19 cellular contexts compared by ENCODE assay signal in genomic region chr2:30428827-30429461, GRCh38. TPM values are rescaled to one million over a fixed set of nuclear protein-coding genes. Genes with fewer than 3 reads are reported as not detected.
DNase-seq lines count a peak whose midpoint lies in the region; ATAC-seq and TF ChIP-seq lines count a peak whose summit lies in the region.
"Had no signal": no experiment of that assay in that cellular context is flagged by ENCODE, and none has a peak within 500 bp of the region (broad histone marks: within the 10 kb centered on the region; RNA-seq: fewer than 3 reads in every experiment).

No MANE protein-coding gene starts in this region.

- ATAC-seq in T-cell (replicated peaks in 1 of 4): no peak
- ATAC-seq: GM12878; sciatic nerve; stimulated activated naive B cell treated with anti-CD40 and anti-IgM and Interleukin-4, amounts not matched to agents 10 μg/mL and 1 μg/mL and 100 μg/mL, for 72 hours had no signal

- intact Hi-C loops in dorsolateral prefrontal cortex (cut with DNase I): no loop called here

- 78% methylated on average over 3 of the region's 3 CpGs for WGBS in hepatocyte (ENCODE audit: low lambda C conversion rate, missing lambda C conversion rate)

- H4K20me1 ChIP-seq in hepatocyte (ENCODE audit: insufficient read depth, poor library complexity, severe bottlenecking): no peaks in the 10 kb centered on the region

- no peaks in the 10 kb centered on the region for H3K27me3 Mint-ChIP-seq in activated naive CD4-positive, alpha-beta T cell treated with anti-CD3 and anti-CD28 coated beads, Interleukin-2, amount 50 U/mL, for 24 hours
- H3K27me3 Mint-ChIP-seq in T-cell: no peaks in the 10 kb centered on the region
- H3K27me3 Mint-ChIP-seq in stimulated activated naive CD8-positive, alpha-beta T cell treated with anti-CD3 and anti-CD28 coated beads, Interleukin-15, Interleukin-2, amounts not matched to agents 100 ng/mL and 50 ng/mL, for 24 hours: no peaks in the 10 kb centered on the region
- H3K27me3 Mint-ChIP-seq: stimulated activated naive B cell treated with anti-CD40 and anti-IgM and Interleukin-4, amounts not matched to agents 10 μg/mL and 1 μg/mL and 100 μg/mL, for 72 hours had no signal

- no peak overlapping the region for H3K4me3 ChIP-seq in hepatocyte
- H3K4me3 ChIP-seq in dorsolateral prefrontal cortex: no peak overlapping the region
- H3K4me3 ChIP-seq: esophagus squamous epithelium, GM12878, GM23248, thyroid gland had no signal

- no peak for TF ChIP-seq CTCF in hepatocyte (IDR thresholded peaks at IDR 0.05; ENCODE audit: poor library complexity)
- no peak for TF ChIP-seq CTCF in dorsolateral prefrontal cortex (IDR thresholded peaks at IDR 0.05 in 54 of 56, conservative IDR thresholded peaks at IDR 0.05 in 2 of 56; ENCODE audit: low read depth in 1 of 56, partially characterized antibody in 56 of 56)

- H3K4me2 ChIP-seq in hepatocyte: no peak overlapping the region

- POLR2A ChIA-PET in T-cell (lab: Charles Lee): interaction anchor here in 1 of 2 donors (0.6 to 1.0 kb wide), 8 partner anchors 9 to 1730 kb away, joined by 3 to 10 read pairs (median 4); partner anchors contain the start of gene LBH

- no peaks in the 10 kb centered on the region for H3K9me2 ChIP-seq in hepatocyte (replicated peaks; ENCODE audit: insufficient read depth)

- no peaks in the 10 kb centered on the region for H3K79me2 ChIP-seq in hepatocyte
- H3K79me2 ChIP-seq: parathyroid adenoma had no signal

- no peak for DNase-seq in activated naive CD4-positive, alpha-beta T cell (lab: John Stamatoyannopoulos, UW)
- DNase-seq in T-cell (no peak), hepatocyte (ENCODE audit: low spot score) (no peak), nucleus accumbens (lab: John Stamatoyannopoulos, UW) (no peak), dorsolateral prefrontal cortex (no peak)
- DNase-seq: activated gamma-delta T cell; effector CD8-positive, alpha-beta T cell; esophagus squamous epithelium; GM23248; kidney glomerular epithelial cell; mammary epithelial cell; NCI-H748 treated with DMSO at 0.1 percent for 48 hours; stimulated activated naive B cell treated with anti-CD40 and anti-IgM and Interleukin-4, amounts not matched to agents 10 μg/mL and 1 μg/mL and 100 μg/mL, for 72 hours; thyroid gland had no signal

- no peaks in the 10 kb centered on the region for H3K27me3 ChIP-seq in hepatocyte
- H3K27me3 ChIP-seq in dorsolateral prefrontal cortex: no peaks in the 10 kb centered on the region
- H3K27me3 ChIP-seq: esophagus squamous epithelium, thyroid gland had no signal

- H2AFZ ChIP-seq in hepatocyte: no peak overlapping the region
- H2AFZ ChIP-seq: GM23248, parathyroid adenoma had no signal

- H3K36me3 ChIP-seq in hepatocyte (replicated peaks; ENCODE audit: insufficient read depth, low read depth): no peaks in the 10 kb centered on the region
- H3K36me3 ChIP-seq: esophagus squamous epithelium, thyroid gland had no signal

- H3K36me3 Mint-ChIP-seq in activated naive CD4-positive, alpha-beta T cell treated with anti-CD3 and anti-CD28 coated beads, Interleukin-2, amount 50 U/mL, for 24 hours: no peaks in the 10 kb centered on the region
- H3K36me3 Mint-ChIP-seq in T-cell: peaks cover 3% of the 10 kb centered on the region
- H3K36me3 Mint-ChIP-seq in stimulated activated naive CD8-positive, alpha-beta T cell treated with anti-CD3 and anti-CD28 coated beads, Interleukin-15, Interleukin-2, amounts not matched to agents 100 ng/mL and 50 ng/mL, for 24 hours (ENCODE audit: low read depth): no peaks in the 10 kb centered on the region
- H3K36me3 Mint-ChIP-seq: stimulated activated naive B cell treated with anti-CD40 and anti-IgM and Interleukin-4, amounts not matched to agents 10 μg/mL and 1 μg/mL and 100 μg/mL, for 72 hours had no signal

- H3K9me3 ChIP-seq in hepatocyte (ENCODE audit: low read depth): no peaks in the 10 kb centered on the region
- H3K9me3 ChIP-seq: esophagus squamous epithelium, thyroid gland had no signal

- CTCF ChIA-PET in T-cell (lab: Charles Lee): interaction anchor here (0.5 to 1.2 kb wide), 10 partner anchors 19 to 1544 kb away, joined by 3 to 5 read pairs (median 4); no protein-coding TSS in a partner anchor

- H3K27ac Mint-ChIP-seq in activated naive CD4-positive, alpha-beta T cell treated with anti-CD3 and anti-CD28 coated beads, Interleukin-2, amount 50 U/mL, for 24 hours: peak overlapping the region; percentile 89
- H3K27ac Mint-ChIP-seq in T-cell: peak overlapping the region; percentile 65 to 78
- peak overlapping the region; percentile 79 for H3K27ac Mint-ChIP-seq in stimulated activated naive CD8-positive, alpha-beta T cell treated with anti-CD3 and anti-CD28 coated beads, Interleukin-15, Interleukin-2, amounts not matched to agents 100 ng/mL and 50 ng/mL, for 24 hours
- H3K27ac Mint-ChIP-seq: stimulated activated naive B cell treated with anti-CD40 and anti-IgM and Interleukin-4, amounts not matched to agents 10 μg/mL and 1 μg/mL and 100 μg/mL, for 72 hours had no signal

- H3K4me1 Mint-ChIP-seq in activated naive CD4-positive, alpha-beta T cell treated with anti-CD3 and anti-CD28 coated beads, Interleukin-2, amount 50 U/mL, for 24 hours: peaks cover 59% of the 10 kb centered on the region
- H3K4me1 Mint-ChIP-seq in T-cell: peaks cover 36 to 41% (median 36%) of the 10 kb centered on the region in 3 donors
- H3K4me1 Mint-ChIP-seq in stimulated activated naive CD8-positive, alpha-beta T cell treated with anti-CD3 and anti-CD28 coated beads, Interleukin-15, Interleukin-2, amounts not matched to agents 100 ng/mL and 50 ng/mL, for 24 hours (ENCODE audit: low read depth): peaks cover 36% of the 10 kb centered on the region

- H3K4me1 ChIP-seq in hepatocyte (ENCODE audit: insufficient read depth): peaks cover 15% of the 10 kb centered on the region
- H3K4me1 ChIP-seq: parathyroid adenoma had no signal

- H3K27ac ChIP-seq in hepatocyte: peak overlapping the region; percentile 70
- no peak overlapping the region for H3K27ac ChIP-seq in dorsolateral prefrontal cortex
- H3K27ac ChIP-seq: esophagus squamous epithelium, GM23248, parathyroid adenoma, thyroid gland had no signal

- H3K4me3 Mint-ChIP-seq in activated naive CD4-positive, alpha-beta T cell treated with anti-CD3 and anti-CD28 coated beads, Interleukin-2, amount 50 U/mL, for 24 hours: peak overlapping the region; percentile 27
- H3K4me3 Mint-ChIP-seq in T-cell: peak overlapping the region in 1 of 3 donors; percentile 56
- H3K4me3 Mint-ChIP-seq in stimulated activated naive CD8-positive, alpha-beta T cell treated with anti-CD3 and anti-CD28 coated beads, Interleukin-15, Interleukin-2, amounts not matched to agents 100 ng/mL and 50 ng/mL, for 24 hours: no peak overlapping the region
- H3K4me3 Mint-ChIP-seq: stimulated activated naive B cell treated with anti-CD40 and anti-IgM and Interleukin-4, amounts not matched to agents 10 μg/mL and 1 μg/mL and 100 μg/mL, for 72 hours had no signal

- peaks cover 7% of the 10 kb centered on the region for H3K9me3 Mint-ChIP-seq in activated naive CD4-positive, alpha-beta T cell treated with anti-CD3 and anti-CD28 coated beads, Interleukin-2, amount 50 U/mL, for 24 hours
- H3K9me3 Mint-ChIP-seq in T-cell: peaks cover 0 to 6% (median 0%) of the 10 kb centered on the region in 3 donors
- H3K9me3 Mint-ChIP-seq in stimulated activated naive CD8-positive, alpha-beta T cell treated with anti-CD3 and anti-CD28 coated beads, Interleukin-15, Interleukin-2, amounts not matched to agents 100 ng/mL and 50 ng/mL, for 24 hours: no peaks in the 10 kb centered on the region

RNA-seq across cellular contexts. Expression of gene LCLAT1, which starts 18.1 kb away (rescaled TPM):
- total RNA-seq in T-cell: 10 to 100 TPM; 13.8 to 33.0 (median 19.6) TPM
- total RNA-seq in hepatocyte: 13.6 and 15.4 TPM in 2 replicates
- 9.8 and 10.1 TPM in 2 replicates for polyA plus RNA-seq in hepatocyte
- total RNA-seq in dorsolateral prefrontal cortex: 10 to 100 TPM; 12.2 to 31.1 (median 22.8) TPM
